ENCODE assay signal across 8 cellular contexts in genomic region chr17:5249615-5250014, GRCh38. TPM values are rescaled to one million over a fixed set of nuclear protein-coding genes. Genes with fewer than 3 reads are reported as not detected.
A peak's percentile ranks its signal among the peaks of the same experiment; 100 is the strongest.
DNase-seq lines count a peak whose midpoint lies in the region; ATAC-seq, FAIRE-seq and TF ChIP-seq lines count a peak whose summit lies in the region.

No MANE protein-coding gene starts in this region.

- no peak for TF ChIP-seq EP300 in A549 (IDR thresholded peaks at IDR 0.05)

- H3K27ac ChIP-seq in A549, result no peak overlapping the region

- ATAC-seq in A549 (peak; percentile 91 to 94), left lobe of liver (peak; percentile 98), HG03175 (IDR thresholded peaks at IDR 0.05; ENCODE audit: unreplicated experiment) (no peak)

- H3K9me3 ChIP-seq in A549, result no peaks in the 10 kb centered on the region

- no peak overlapping the region for H3K4me3 ChIP-seq in A549

- TF ChIP-seq CTCF in A549 (IDR thresholded peaks at IDR 0.05) (peak; percentile 81), GM13977 (IDR thresholded peaks at IDR 0.05; ENCODE audit: extremely low read depth, insufficient read depth, missing control alignments) (peak; percentile 49)

- CTCF ChIA-PET in A549 (lab: Yijun Ruan, JAX), result interaction anchor here (0.6 to 3.6 kb wide), 40 partner anchors 10 to 1186 kb away, joined by 3 to 21 read pairs (median 3); partner anchors contain the start of genes C1QBP and SCIMP

- POLR2A ChIA-PET in A549 (lab: Yijun Ruan, JAX), result no interaction called here

- in situ Hi-C loops in GM13977 (cut with MboI; ENCODE audit: low pct_unique_long_range_greater_than_20kb, low sequenced_read_pairs, unreplicated experiment), result no loop called here

- TF ChIP-seq POLR2A in A549 (IDR thresholded peaks at IDR 0.05; ENCODE audit: low read length), result no peak

- DNase-seq in A549 (ENCODE audit: low read depth in 1 of 2, low spot score in 1 of 2) (peak; percentile 83), GM13977 (ENCODE audit: low spot score) (peak; percentile 73), NCI-H2227 treated with DMSO at 0.1 percent for 48 hours (lab: John Stamatoyannopoulos, UW) (peak; percentile 56), cerebellum (ENCODE audit: low spot score) (peak; percentile 70), left lobe of liver (ENCODE audit: low spot score) (peak; percentile 60)
- DNase-seq in activated CD4-positive, CD25-positive, alpha-beta regulatory T cell treated with anti-CD3 and anti-CD28 coated beads, Interleukin-2, amount 50 U/mL, for 16 hours (ENCODE audit: low read depth, low spot score), result peak; percentile 49
- DNase-seq in stimulated activated CD4-positive, alpha-beta T cell treated with anti-CD3 and anti-CD28 coated beads, TNF-alpha, amount 100 ng/mL, for 1 hour (ENCODE audit: low read depth in 3 of 3, low spot score in 1 of 3), result peak in 2 of 3 donors; percentile 18 to 34

- WGBS in A549 (ENCODE audit: missing lambda C conversion rate), result 3% methylated on average over 4 of the region's 4 CpGs

- peak; percentile 95 for FAIRE-seq in A549 (lab: Jason Lieb, UNC)

- peak; percentile 71 to 84 for TF ChIP-seq RAD21 in A549 (conservative IDR thresholded peaks at IDR 0.05 in 1 of 2, IDR thresholded peaks at IDR 0.05 in 1 of 2)

- no peak overlapping the region for H3K4me2 ChIP-seq in A549

- no peaks in the 10 kb centered on the region for H3K4me1 ChIP-seq in A549

TF ChIP-seq in A549, 52 proteins besides CTCF, POLR2A, EP300 and RAD21:
- TF ChIP-seq SMC3 (IDR thresholded peaks at IDR 0.05) (peak; percentile 68), CHD4 (IDR thresholded peaks at IDR 0.05; ENCODE audit: borderline replicate concordance) (no peak), HMGXB4 (CRISPR knock-in tag; IDR thresholded peaks at IDR 0.05; ENCODE audit: borderline replicate concordance) (no peak)
TF ChIP-seq in A549: peak in this region for 1.

RNA-seq across cellular contexts. Expression of gene SCIMP, which starts 15.0 kb away (rescaled TPM):
- polyA plus RNA-seq in A549 (2011; rRNA removed), result not detected in 2 replicates
- polyA plus RNA-seq in A549 (2012; cell fraction: cytosol; rRNA removed), result not detected in 2 replicates
- polyA plus RNA-seq in A549 (2012; cell fraction: nucleus; rRNA removed), result not detected in 2 replicates
- not detected in 3 replicates for polyA plus RNA-seq in A549 (2017; fragmentation: RNase III; extraction: RNeasy Plus Mini Kit Qiagen cat#74134 plus additional on column Dnase treatment)
- not detected in 2 replicates for polyA minus RNA-seq in A549 (2011; rRNA and poly(A)+ RNA removed)
- total RNA-seq in cerebellum, result 0.54 TPM
- total RNA-seq in left lobe of liver, result 2.3 TPM

RNA-seq across cellular contexts. Expression of gene RABEP1, which starts 32.5 kb away (rescaled TPM):
- polyA plus RNA-seq in A549 (2011; rRNA removed) (38.1 and 65.5 TPM in 2 replicates), A549 (2017; fragmentation: RNase III; extraction: RNeasy Plus Mini Kit Qiagen cat#74134 plus additional on column Dnase treatment) (41.7 to 44.7 TPM (median 44.4 TPM) in 3 replicates)
- 9.9 and 11.6 TPM in 2 replicates for polyA plus RNA-seq in A549 (2012; cell fraction: cytosol; rRNA removed)
- 5.5 and 7.1 TPM in 2 replicates for polyA plus RNA-seq in A549 (2012; cell fraction: nucleus; rRNA removed)
- polyA minus RNA-seq in A549 (2011; rRNA and poly(A)+ RNA removed), result 41.0 and 46.1 TPM in 2 replicates
- total RNA-seq in cerebellum (63.1 TPM), left lobe of liver (16.8 TPM)

RNA-seq across cellular contexts. Expression of gene ZNF594, which starts 57.9 kb away (rescaled TPM):
- polyA plus RNA-seq in A549 (2011; rRNA removed) (3.8 and 4.3 TPM in 2 replicates), A549 (2017; fragmentation: RNase III; extraction: RNeasy Plus Mini Kit Qiagen cat#74134 plus additional on column Dnase treatment) (2.2 to 2.7 TPM (median 2.3 TPM) in 3 replicates)
- polyA plus RNA-seq in A549 (2012; cell fraction: cytosol; rRNA removed), result 1.1 and 1.6 TPM in 2 replicates
- 2.3 and 2.5 TPM in 2 replicates for polyA plus RNA-seq in A549 (2012; cell fraction: nucleus; rRNA removed)
- polyA minus RNA-seq in A549 (2011; rRNA and poly(A)+ RNA removed), result 2.6 and 3.4 TPM in 2 replicates
- total RNA-seq in cerebellum (30.5 TPM), left lobe of liver (2.3 TPM)

Comparison
In these comparisons a context has a peak if more than half of its experiments do, and no peak if none do; other contexts are left out.
1. DNase-seq: peak in every context shown above with its lines; median percentile 83 in A549; 73 in GM13977; 70 in cerebellum; 60 in left lobe of liver; 56 in NCI-H2227 treated with DMSO at 0.1 percent for 48 hours; 49 in activated CD4-positive, CD25-positive, alpha-beta regulatory T cell treated with anti-CD3 and anti-CD28 coated beads, Interleukin-2, amount 50 U/mL, for 16 hours; 26 in stimulated activated CD4-positive, alpha-beta T cell treated with anti-CD3 and anti-CD28 coated beads, TNF-alpha, amount 100 ng/mL, for 1 hour.